ENCODE assay signal across 10 cellular contexts in genomic region chr1:65165269-65166002, GRCh38. TPM values are rescaled to one million over a fixed set of nuclear protein-coding genes. Genes with fewer than 3 reads are reported as not detected.
DNase-seq lines count a peak whose midpoint lies in the region; ATAC-seq and TF ChIP-seq lines count a peak whose summit lies in the region.
"Had no signal": no experiment of that assay in that cellular context is flagged by ENCODE, and none has a peak within 500 bp of the region (broad histone marks: within the 10 kb centered on the region; RNA-seq: fewer than 3 reads in every experiment).

No MANE protein-coding gene starts in this region.

- H3K27me3 Mint-ChIP-seq in activated T-helper 17 cell treated with anti-CD3 and anti-CD28 coated beads, Interleukin-2, amount 50 U/mL, for 72 hours: no peaks in the 10 kb centered on the region
- peaks cover 41% of the 10 kb centered on the region for H3K27me3 Mint-ChIP-seq in T-helper 17 cell
- no peaks in the 10 kb centered on the region for H3K27me3 Mint-ChIP-seq in Calu3 (ENCODE audit: unreplicated experiment)

- no peaks in the 10 kb centered on the region for H3K9me3 Mint-ChIP-seq in activated T-helper 17 cell treated with anti-CD3 and anti-CD28 coated beads, Interleukin-2, amount 50 U/mL, for 72 hours
- no peaks in the 10 kb centered on the region for H3K9me3 Mint-ChIP-seq in Calu3 (ENCODE audit: low read depth, unreplicated experiment)
- H3K9me3 Mint-ChIP-seq: T-cell had no signal

- H3K4me1 Mint-ChIP-seq in activated T-helper 17 cell treated with anti-CD3 and anti-CD28 coated beads, Interleukin-2, amount 50 U/mL, for 72 hours: peaks cover 14% of the 10 kb centered on the region
- H3K4me1 Mint-ChIP-seq in T-helper 17 cell: peaks cover 6% of the 10 kb centered on the region
- peaks cover 82% of the 10 kb centered on the region for H3K4me1 Mint-ChIP-seq in Calu3 (ENCODE audit: low read depth, unreplicated experiment)
- H3K4me1 Mint-ChIP-seq: T-cell had no signal

- peak; percentile 20 for DNase-seq in DMS 273 treated with DMSO at 0.1 percent for 48 hours (lab: John Stamatoyannopoulos, UW)
- DNase-seq in activated gamma-delta T cell treated with Interleukin-2 at 50 U/mL for 16 hours: no peak
- DNase-seq in T-helper 17 cell: no peak
- DNase-seq in NCI-H2081 (lab: John Stamatoyannopoulos, UW): no peak
- no peak for DNase-seq in Calu3
- DNase-seq: stimulated activated CD4-positive, alpha-beta T cell treated with anti-CD3 and anti-CD28 coated beads, Interleukin-15, amount 100 ng/mL, for 24 hours had no signal

- TF ChIP-seq CTCF in Calu3 (IDR thresholded peaks at IDR 0.05; ENCODE audit: unreplicated experiment): no peak

- H3K9me3 ChIP-seq in T-helper 17 cell (ENCODE audit: control insufficient read depth, low read length, poor library complexity, severe bottlenecking): no peaks in the 10 kb centered on the region

- ATAC-seq in GM21360 (IDR thresholded peaks at IDR 0.05; ENCODE audit: unreplicated experiment) (peak; percentile 86), HG03439 (IDR thresholded peaks at IDR 0.05; ENCODE audit: unreplicated experiment) (peak; percentile 74), T-helper 17 cell (no peak)
- peak; percentile 11 for ATAC-seq in activated T-helper 17 cell treated with anti-CD3 and anti-CD28 coated beads, Interleukin-2, amount 50 U/mL, for 72 hours (replicated peaks)
- ATAC-seq: T-cell had no signal

- H3K27ac Mint-ChIP-seq in activated T-helper 17 cell treated with anti-CD3 and anti-CD28 coated beads, Interleukin-2, amount 50 U/mL, for 72 hours: no peak overlapping the region
- H3K27ac Mint-ChIP-seq in T-helper 17 cell (no peak overlapping the region), Calu3 (ENCODE audit: unreplicated experiment) (no peak overlapping the region)
- H3K27ac Mint-ChIP-seq: T-cell had no signal

- no TSS peak for BruUV-seq in Calu3 (replicated peaks; lab: Mats Ljungman, UMichigan)

- intact Hi-C loops in Calu3 (cut with micrococcal nuclease; ENCODE audit: unreplicated experiment): no loop called here

- no peak overlapping the region for H3K4me3 Mint-ChIP-seq in activated T-helper 17 cell treated with anti-CD3 and anti-CD28 coated beads, Interleukin-2, amount 50 U/mL, for 72 hours
- H3K4me3 Mint-ChIP-seq in T-helper 17 cell (no peak overlapping the region), Calu3 (ENCODE audit: low read depth, unreplicated experiment) (no peak overlapping the region)
- H3K4me3 Mint-ChIP-seq: T-cell had no signal

- CTCF ChIA-PET in Calu3 (lab: Charles Lee): interaction anchor here (0.6 kb wide), 1 partner anchor 15 kb away, joined by 4 read pairs; no protein-coding TSS in a partner anchor

- H3K36me3 Mint-ChIP-seq in activated T-helper 17 cell treated with anti-CD3 and anti-CD28 coated beads, Interleukin-2, amount 50 U/mL, for 72 hours (ENCODE audit: low read depth): no peaks in the 10 kb centered on the region
- H3K36me3 Mint-ChIP-seq in T-helper 17 cell (ENCODE audit: low read depth) (no peaks in the 10 kb centered on the region), Calu3 (ENCODE audit: insufficient read depth, unreplicated experiment) (no peaks in the 10 kb centered on the region)
- H3K36me3 Mint-ChIP-seq: T-cell had no signal

RNA-seq across cellular contexts. Expression of gene AK4, which starts 17.4 kb away (rescaled TPM):
- 100 to 1,000 TPM; 112 to 142 TPM for total RNA-seq in activated T-helper 17 cell treated with anti-CD3 and anti-CD28 coated beads, Interleukin-2, amount 50 U/mL, for 72 hours
- under 1 TPM; 0.05 to 0.07 TPM for total RNA-seq in T-helper 17 cell
- 39.6 and 49.9 TPM in 2 replicates for total RNA-seq in Calu3 (2022)

Comparison
In these comparisons a context has a peak if more than half of its experiments do, and no peak if none do; other contexts are left out.
1. RNA of gene AK4, which starts 17.4 kb away (total RNA-seq): 112 to 142 TPM in activated T-helper 17 cell treated with anti-CD3 and anti-CD28 coated beads, Interleukin-2, amount 50 U/mL, for 72 hours and 39.6 to 49.9 TPM in Calu3; 0.05 to 0.07 TPM in T-helper 17 cell; every median in the first group is over 10 times any median in the second.